ENCODE assay signal across 8 cellular contexts in the genomic region with DNA sequence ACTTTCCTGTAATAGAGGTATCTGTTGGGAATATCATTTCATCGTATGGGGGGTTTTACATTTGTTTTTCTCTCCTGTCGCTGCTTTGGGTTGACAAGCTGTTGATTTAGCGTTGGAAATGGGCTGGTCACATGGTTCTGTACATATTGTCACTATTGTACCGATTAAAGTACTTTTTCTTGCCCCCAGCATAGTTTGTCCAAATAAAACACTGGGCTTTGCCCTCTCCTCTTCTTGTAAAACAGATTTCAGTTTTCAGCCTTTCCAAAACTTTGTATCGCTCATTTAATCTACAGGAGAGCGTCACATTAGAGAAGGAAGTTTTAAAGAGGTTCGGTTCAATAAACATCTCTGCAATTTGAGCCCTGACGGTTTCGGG. TPM values are rescaled to one million over a fixed set of nuclear protein-coding genes. Genes with fewer than 3 reads are reported as not detected.
A peak's percentile ranks its signal among the peaks of the same experiment; 100 is the strongest.
DNase-seq lines count a peak whose midpoint lies in the region; ATAC-seq and TF ChIP-seq lines count a peak whose summit lies in the region.

No MANE protein-coding gene starts in this region.

- BruUV-seq in PC-3 (replicated peaks; lab: Mats Ljungman, UMichigan): TSS peak; percentile 61

- no peaks in the 10 kb centered on the region for H3K9me3 ChIP-seq in PC-3 (ENCODE audit: low read length)

- TF ChIP-seq CTCF in GM06990 (IDR thresholded peaks at IDR 0.05; ENCODE audit: insufficient read depth, low read length, poor library complexity, severe bottlenecking) (no peak), PC-3 (conservative IDR thresholded peaks at IDR 0.05; ENCODE audit: low read depth, low read length) (no peak), epithelial cell of proximal tubule (conservative IDR thresholded peaks at IDR 0.05; ENCODE audit: low read depth, low read length) (no peak)

- peak overlapping the region; percentile 68 for H3K4me3 ChIP-seq in GM06990 (replicated peaks; ENCODE audit: low read depth, low read length)
- peak overlapping the region; percentile 90 for H3K4me3 ChIP-seq in PC-3 (ENCODE audit: low read length)
- peak overlapping the region; percentile 60 for H3K4me3 ChIP-seq in epithelial cell of proximal tubule (ENCODE audit: low read depth, low read length)

- H3K36me3 ChIP-seq in GM06990 (ENCODE audit: control insufficient read depth, insufficient read depth, low read length) (no peaks in the 10 kb centered on the region), PC-3 (ENCODE audit: low read depth, low read length) (peaks cover 36% of the 10 kb centered on the region)

- no peaks in the 10 kb centered on the region for H3K9me2 ChIP-seq in PC-3 (replicated peaks; ENCODE audit: low read length)

- intact Hi-C loops in PC-3 (cut with micrococcal nuclease): loop anchor here (5.0 kb wide), 1 partner anchor 297 kb away; no protein-coding TSS in a partner anchor

- peaks cover 16% of the 10 kb centered on the region for H4K20me1 ChIP-seq in PC-3 (ENCODE audit: low read length)

- ATAC-seq in PC-3 (no peak), HG03460 (IDR thresholded peaks at IDR 0.05; ENCODE audit: unreplicated experiment) (no peak), GM18868 (IDR thresholded peaks at IDR 0.05; ENCODE audit: unreplicated experiment) (no peak)

- peak overlapping the region; percentile 90 for H3K27ac ChIP-seq in PC-3 (ENCODE audit: low read length)

- POLR2A ChIA-PET in PC-3 (lab: Charles Lee; ENCODE audit: unreplicated experiment): interaction anchor here (0.5 kb wide), 1 partner anchor 16 kb away, joined by 3 read pairs; no protein-coding TSS in a partner anchor

- CTCF ChIA-PET in PC-3 (lab: Charles Lee): no interaction called here

- DNase-seq in GM06990 (ENCODE audit: extremely low read depth, insufficient read length) (no peak), PC-3 (no peak), epithelial cell of proximal tubule (ENCODE audit: low read depth) (no peak), pons (ENCODE audit: low spot score) (peak; percentile 45), SHP77 (lab: John Stamatoyannopoulos, UW) (no peak), putamen (ENCODE audit: low spot score) (no peak)

- peak overlapping the region; percentile 99 for H3K9ac ChIP-seq in PC-3 (ENCODE audit: low read length)

- no peak overlapping the region for H2AFZ ChIP-seq in PC-3 (ENCODE audit: low read length)

- peaks cover 15% of the 10 kb centered on the region for H3K4me1 ChIP-seq in PC-3 (ENCODE audit: insufficient read depth, low read length)

- H3K79me2 ChIP-seq in PC-3 (ENCODE audit: low read length): peaks cover 84% of the 10 kb centered on the region

- H3K4me2 ChIP-seq in PC-3 (ENCODE audit: low read length): peak overlapping the region; percentile 92

- no peaks in the 10 kb centered on the region for H3F3A ChIP-seq in PC-3 (ENCODE audit: low read length, unreplicated experiment)

- H3K27me3 ChIP-seq in GM06990 (replicated peaks; ENCODE audit: control insufficient read depth, insufficient read depth, low read length): no peaks in the 10 kb centered on the region
- H3K27me3 ChIP-seq in PC-3 (ENCODE audit: low read length): no peaks in the 10 kb centered on the region

RNA-seq across cellular contexts. Expression of gene BMI1, which starts 4.0 kb away (rescaled TPM):
- 119 and 124 TPM in 2 replicates for total RNA-seq in PC-3 (2014; rRNA removed)
- total RNA-seq in epithelial cell of proximal tubule: 29.6 and 37.2 TPM in 2 replicates

RNA-seq across cellular contexts. Expression of gene COMMD3, which starts 8.7 kb away (rescaled TPM):
- 86.4 and 86.6 TPM in 2 replicates for total RNA-seq in PC-3 (2014; rRNA removed)
- total RNA-seq in epithelial cell of proximal tubule: 41.7 and 43.8 TPM in 2 replicates

RNA-seq across cellular contexts. Expression of gene SPAG6, which starts 20.4 kb away (rescaled TPM):
- total RNA-seq in PC-3 (2014; rRNA removed) (0.04 and 0.12 TPM in 2 replicates), epithelial cell of proximal tubule (0.07 TPM in 1 of 2 replicates, not detected in the other)
